21 cellular contexts compared by ENCODE assay signal in genomic region chr9:107542814-107543213, GRCh38.
"Had no signal": no experiment of that assay in that cellular context is flagged by ENCODE, and none has a peak within 500 bp of the region (broad histone marks: within the 10 kb centered on the region; RNA-seq: fewer than 3 reads in every experiment).

No MANE protein-coding gene starts in this region.

- H3K27ac ChIP-seq: RWPE1 had no signal

- H3K9me3 ChIP-seq: MG63, SK-N-SH had no signal

- FAIRE-seq: HepG2, RCC 7860 had no signal

- H3K27me3 ChIP-seq: MG63 had no signal

- DNase-seq: IMR-90, Karpas-422, KG1, MG63, NCI-H1092, NCI-H1105 treated with DMSO at 0.1 percent for 48 hours, NCI-H1417 treated with DMSO at 0.1 percent for 48 hours, NCI-H146, NCI-H1694 treated with DMSO at 0.1 percent for 48 hours, NCI-H1930, NCI-H2081, NCI-H2107, NCI-H2227 treated with DMSO at 0.1 percent for 48 hours, NCI-H524, NCI-H526 treated with DMSO at 0.1 percent for 48 hours, NCI-H748 treated with DMSO at 0.1 percent for 48 hours, SHP77, SK-N-SH had no signal

- H3K4me3 ChIP-seq: MG63 had no signal

- H3K36me3 ChIP-seq: MG63 had no signal

- ATAC-seq: HepG2 had no signal
